Comparison of ENCODE assay signal across 22 cellular contexts in the genomic region with DNA sequence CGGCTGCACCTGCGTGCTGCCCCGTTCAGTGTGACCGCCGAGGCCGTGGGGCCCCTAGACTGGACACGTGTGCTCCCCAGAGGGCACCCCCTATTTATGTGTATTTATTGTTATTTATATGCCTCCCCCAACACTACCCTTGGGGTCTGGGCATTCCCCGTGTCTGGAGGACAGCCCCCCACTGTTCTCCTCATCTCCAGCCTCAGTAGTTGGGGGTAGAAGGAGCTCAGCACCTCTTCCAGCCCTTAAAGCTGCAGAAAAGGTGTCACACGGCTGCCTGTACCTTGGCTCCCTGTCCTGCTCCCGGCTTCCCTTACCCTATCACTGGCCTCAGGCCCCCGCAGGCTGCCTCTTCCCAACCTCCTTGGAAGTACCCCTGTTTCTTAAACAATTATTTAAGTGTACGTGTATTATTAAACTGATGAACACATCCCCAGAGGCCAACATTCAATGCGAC. TPM values are rescaled to one million over a fixed set of nuclear protein-coding genes. Genes with fewer than 3 reads are reported as not detected.
A peak's percentile ranks its signal among the peaks of the same experiment; 100 is the strongest.
DNase-seq lines count a peak whose midpoint lies in the region; FAIRE-seq and TF ChIP-seq lines count a peak whose summit lies in the region.
"Had no signal": no experiment of that assay in that cellular context is flagged by ENCODE, and none has a peak within 500 bp of the region (broad histone marks: within the 10 kb centered on the region; RNA-seq: fewer than 3 reads in every experiment).

No MANE protein-coding gene starts in this region.

- TF ChIP-seq CTCF in H1 (IDR thresholded peaks at IDR 0.05; ENCODE audit: control extremely low read depth in 1 of 3, insufficient read depth in 1 of 3, low read depth in 1 of 3, low read length in 3 of 3): no peak
- no peak for TF ChIP-seq CTCF in type B pancreatic cell (conservative IDR thresholded peaks at IDR 0.05)
- no peak for TF ChIP-seq CTCF in stomach (IDR thresholded peaks at IDR 0.05)

- no peak overlapping the region; the same call in 1 of the 2 replicates for H3K18ac ChIP-seq in H1 (ENCODE audit: extremely low read depth, low read length)

- H3K9me3 ChIP-seq in Karpas-422 (ENCODE audit: low read length) (no peaks in the 10 kb centered on the region), H1 (ENCODE audit: insufficient read depth in 2 of 2, low read depth in 1 of 2, low read length in 1 of 2) (no peaks in the 10 kb centered on the region), stomach (no peaks in the 10 kb centered on the region)
- H3K9me3 ChIP-seq: gastrocnemius medialis, vagina had no signal

- intact Hi-C loops in stomach (cut with DNase I; ENCODE audit: low total_unique reads): no loop called here

- peaks cover 52% of the 10 kb centered on the region for H3K4me1 Mint-ChIP-seq in activated naive CD4-positive, alpha-beta T cell treated with anti-CD3 and anti-CD28 coated beads, Interleukin-2, amount 10 ng/mL, durations not matched to agents 7 days and 5 days
- H3K4me1 Mint-ChIP-seq in type B pancreatic cell (ENCODE audit: unreplicated experiment): peaks cover 6% of the 10 kb centered on the region

- H3K4me3 ChIP-seq in Karpas-422 (ENCODE audit: low read length): 0 out of 2 replicates have a peak overlapping the region, but pooled peaks have one; percentile 0
- peak overlapping the region in 1 of 4 experiments; percentile 39; a peak in 2 of 8 replicates for H3K4me3 ChIP-seq in H1 (ENCODE audit: extremely low read depth in 1 of 4, insufficient read depth in 2 of 4, low read depth in 3 of 4, low read length in 4 of 4)
- no peak overlapping the region for H3K4me3 ChIP-seq in stomach
- H3K4me3 ChIP-seq: gastrocnemius medialis, vagina had no signal

- no peaks in the 10 kb centered on the region for H3K79me2 ChIP-seq in Karpas-422 (ENCODE audit: low read length)
- H3K79me2 ChIP-seq in H1 (ENCODE audit: control insufficient read depth in 1 of 2, insufficient read depth in 2 of 2, low read length in 2 of 2): no peaks in the 10 kb centered on the region

- peaks cover 47% of the 10 kb centered on the region for H4K20me1 ChIP-seq in Karpas-422 (ENCODE audit: insufficient read depth, low read depth, low read length)
- peaks cover 0 to 3% of the 10 kb centered on the region in 2 experiments for H4K20me1 ChIP-seq in H1 (replicated peaks in 1 of 2; ENCODE audit: control insufficient read depth in 1 of 2, insufficient read depth in 2 of 2, low read length in 2 of 2)

- peaks cover 1% of the 10 kb centered on the region for H3K9me3 Mint-ChIP-seq in activated naive CD4-positive, alpha-beta T cell treated with anti-CD3 and anti-CD28 coated beads, Interleukin-2, amount 10 ng/mL, durations not matched to agents 7 days and 5 days
- no peaks in the 10 kb centered on the region for H3K9me3 Mint-ChIP-seq in type B pancreatic cell

- H3K14ac ChIP-seq in H1 (ENCODE audit: insufficient read length): no peak overlapping the region

- peak overlapping the region; percentile 94; the same call in 1 of the 2 replicates for H2BK5ac ChIP-seq in H1 (ENCODE audit: low read depth, low read length)

- peak overlapping the region; percentile 95; the same call in 1 of the 2 replicates for H2BK15ac ChIP-seq in H1 (ENCODE audit: low read length)

- POLR2A ChIA-PET in H1 (lab: Charles Lee; ENCODE audit: partially characterized antibody): interaction anchor here (1.0 to 3.5 kb wide), 5 partner anchors 9 to 81 kb away, joined by 3 to 35 read pairs (median 13); a partner anchor contains a TSS

- CTCF ChIA-PET in activated naive CD4-positive, alpha-beta T cell treated with anti-CD3 and anti-CD28 coated beads, Interleukin-2, amount 10 ng/mL, durations not matched to agents 7 days and 5 days (lab: Charles Lee): no interaction called here
- CTCF ChIA-PET in H1 (lab: Charles Lee; ENCODE audit: partially characterized antibody): interaction anchor here (1.0 to 3.6 kb wide), 7 partner anchors 9 to 97 kb away, joined by 3 to 19 read pairs (median 6); no protein-coding TSS in a partner anchor

- H3K4me3 Mint-ChIP-seq in activated naive CD4-positive, alpha-beta T cell treated with anti-CD3 and anti-CD28 coated beads, Interleukin-2, amount 10 ng/mL, durations not matched to agents 7 days and 5 days: no peak overlapping the region
- no peak overlapping the region for H3K4me3 Mint-ChIP-seq in type B pancreatic cell
- H3K4me3 Mint-ChIP-seq: activated CD8-positive, alpha-beta memory T cell treated with anti-CD3 and anti-CD28 coated beads, Interleukin-2, amount 10 ng/mL, durations not matched to agents 7 days and 5 days had no signal

- peak overlapping the region; percentile 95 for H4K91ac ChIP-seq in H1 (replicated peaks; ENCODE audit: insufficient read length, low read length)

- H2BK20ac ChIP-seq in H1 (ENCODE audit: low read length): no peak overlapping the region; the same call in 1 of the 2 replicates

- H3K9ac ChIP-seq in Karpas-422 (ENCODE audit: low read length) (peak overlapping the region; percentile 37; the same call in 1 of the 2 replicates), H1 (replicated peaks in 1 of 4; ENCODE audit: extremely low read depth in 1 of 4, low read depth in 3 of 4, low read length in 3 of 4) (no peak overlapping the region)

- no peak for DNase-seq in activated naive CD4-positive, alpha-beta T cell treated with anti-CD3 and anti-CD28 coated beads, Interleukin-2, amount 10 ng/mL, durations not matched to agents 7 days and 5 days
- no peak for DNase-seq in activated naive CD4-positive, alpha-beta T cell treated with anti-CD3 and anti-CD28 coated beads, Interleukin-2, amount 50 U/mL, for 16 hours
- DNase-seq in Karpas-422: peak; percentile 57
- no peak for DNase-seq in H1 (ENCODE audit: low read depth in 1 of 2, low spot score in 2 of 2)
- no peak for DNase-seq in type B pancreatic cell (ENCODE audit: extremely low spot score, unreplicated experiment)
- DNase-seq in activated CD8-positive, alpha-beta memory T cell treated with anti-CD3 and anti-CD28 coated beads, Interleukin-2, amount 50 U/mL, for 48 hours: no peak
- DNase-seq in COR-L47 (lab: John Stamatoyannopoulos, UW): no peak
- no peak for DNase-seq in stomach
- DNase-seq: activated CD8-positive, alpha-beta memory T cell treated with anti-CD3 and anti-CD28 coated beads, Interleukin-2, amount 10 ng/mL, durations not matched to agents 7 days and 5 days; activated gamma-delta T cell; gastrocnemius medialis; kidney glomerular epithelial cell; NCI-H1436 treated with DMSO at 0.1 percent for 48 hours; NCI-H2171 treated with DMSO at 0.1 percent for 48 hours; NCI-H69; SHP77 treated with DMSO at 0.1 percent for 48 hours; stimulated activated CD4-positive, alpha-beta T cell treated with anti-CD3 and anti-CD28 coated beads, Interleukin-4, amount 100 ng/mL, for 24 hours; substantia nigra; T1000 had no signal

- H3K27me3 Mint-ChIP-seq in activated naive CD4-positive, alpha-beta T cell treated with anti-CD3 and anti-CD28 coated beads, Interleukin-2, amount 10 ng/mL, durations not matched to agents 7 days and 5 days: peaks cover 64% of the 10 kb centered on the region
- H3K27me3 Mint-ChIP-seq in type B pancreatic cell: peaks cover 21% of the 10 kb centered on the region

- H3K36me3 Mint-ChIP-seq in activated naive CD4-positive, alpha-beta T cell treated with anti-CD3 and anti-CD28 coated beads, Interleukin-2, amount 10 ng/mL, durations not matched to agents 7 days and 5 days: peaks cover 26% of the 10 kb centered on the region
- no peaks in the 10 kb centered on the region for H3K36me3 Mint-ChIP-seq in type B pancreatic cell

- H2BK120ac ChIP-seq in H1 (replicated peaks; ENCODE audit: low read depth, low read length): no peak overlapping the region

- H3K27ac ChIP-seq in Karpas-422 (ENCODE audit: low read length) (no peak overlapping the region), H1 (ENCODE audit: low read depth, low read length) (no peak overlapping the region), stomach (no peak overlapping the region)
- H3K27ac ChIP-seq: gastrocnemius medialis, vagina had no signal

- H4K8ac ChIP-seq in H1 (ENCODE audit: extremely low read depth, insufficient read depth, low read length): peak overlapping the region; percentile 93; the same call in 1 of the 2 replicates

- no peak for FAIRE-seq in H1 (lab: Jason Lieb, UNC)

- peak overlapping the region; percentile 60 for H3K27ac Mint-ChIP-seq in activated naive CD4-positive, alpha-beta T cell treated with anti-CD3 and anti-CD28 coated beads, Interleukin-2, amount 10 ng/mL, durations not matched to agents 7 days and 5 days
- peak overlapping the region; percentile 64 for H3K27ac Mint-ChIP-seq in type B pancreatic cell
- H3K27ac Mint-ChIP-seq: activated CD8-positive, alpha-beta memory T cell treated with anti-CD3 and anti-CD28 coated beads, Interleukin-2, amount 10 ng/mL, durations not matched to agents 7 days and 5 days had no signal

- no peak overlapping the region for H3K4ac ChIP-seq in H1 (replicated peaks; ENCODE audit: insufficient read length, low read depth, low read length)

- H4K5ac ChIP-seq in H1 (ENCODE audit: insufficient read length, low read depth, low read length): no peak overlapping the region

- H2AK5ac ChIP-seq in H1 (ENCODE audit: low read depth, low read length): peak overlapping the region; percentile 99; the same call in 1 of the 2 replicates

- H3K27me3 ChIP-seq in Karpas-422 (ENCODE audit: low read length) (no peaks in the 10 kb centered on the region), H1 (replicated peaks in 1 of 4; ENCODE audit: control insufficient read depth in 3 of 4, extremely low read depth in 1 of 4, insufficient read depth in 3 of 4, low read length in 3 of 4) (peaks cover 0 to 4% (median 1%) of the 10 kb centered on the region in 4 experiments; a peak in 2 of 7 replicates), stomach (peaks cover 13 to 63% (median 27%) of the 10 kb centered on the region in 3 donors)

- no peaks in the 10 kb centered on the region for H3K9me2 ChIP-seq in Karpas-422 (replicated peaks; ENCODE audit: insufficient read depth, low read length)

- H3K36me3 ChIP-seq in Karpas-422 (ENCODE audit: insufficient read depth, low read length) (no peaks in the 10 kb centered on the region; the same call in 1 of the 2 replicates), H1 (ENCODE audit: control insufficient read depth in 2 of 4, insufficient read depth in 4 of 4, low read length in 3 of 4) (peaks cover 0 to 5% (median 0%) of the 10 kb centered on the region in 4 experiments; a peak in 1 of 8 replicates), stomach (peaks cover 0 to 26% (median 21%) of the 10 kb centered on the region in 4 donors)
- H3K36me3 ChIP-seq: gastrocnemius medialis, vagina had no signal

- H3K4me1 ChIP-seq in Karpas-422 (ENCODE audit: low read length) (peaks cover 32% of the 10 kb centered on the region), H1 (replicated peaks in 1 of 4; ENCODE audit: control insufficient read depth in 3 of 4, insufficient read depth in 4 of 4, low read length in 3 of 4) (peaks cover 5 to 36% (median 24%) of the 10 kb centered on the region in 4 experiments), stomach (peaks cover 14 to 33% (median 23%) of the 10 kb centered on the region in 4 donors)
- H3K4me1 ChIP-seq: gastrocnemius medialis had no signal

- TF ChIP-seq POLR2A in H1 (IDR thresholded peaks at IDR 0.05; ENCODE audit: control extremely low read depth in 1 of 2, low read depth in 2 of 2, low read length in 2 of 2) (no peak), stomach (IDR thresholded peaks at IDR 0.05) (no peak)

- no peak overlapping the region for H2AFZ ChIP-seq in Karpas-422 (ENCODE audit: low read length)
- H2AFZ ChIP-seq in H1 (ENCODE audit: low read length): no peak overlapping the region

- H3K4me2 ChIP-seq in Karpas-422 (ENCODE audit: low read depth, low read length, poor library complexity, severe bottlenecking): peak overlapping the region; percentile 40
- no peak overlapping the region for H3K4me2 ChIP-seq in H1 (ENCODE audit: insufficient read depth in 1 of 2, low read depth in 2 of 2, low read length in 2 of 2)

- TF ChIP-seq RAD21 in H1 (IDR thresholded peaks at IDR 0.05 in 1 of 2, conservative IDR thresholded peaks at IDR 0.05 in 1 of 2; ENCODE audit: low read depth in 2 of 2, low read length in 2 of 2): no peak

- TF ChIP-seq EP300 in H1 (IDR thresholded peaks at IDR 0.05; ENCODE audit: borderline replicate concordance in 1 of 2, low read depth in 2 of 2, low read length in 2 of 2) (no peak), stomach (IDR thresholded peaks at IDR 0.05) (no peak)

- 81% methylated on average over 12 of the region's 13 CpGs; no CpG with 5 or more reads in 1 of the 2 experiments for WGBS in H1 (ENCODE audit: extremely low coverage in 1 of 2, insufficient coverage in 1 of 2, insufficient read length in 1 of 2, insufficient replicate concordance in 2 of 2, low coverage in 1 of 2, low lambda C conversion rate in 2 of 2, missing lambda C conversion rate in 1 of 2), 2 experiments
- 41 to 52% (median 47%) methylated on average over 13 of the region's 13 CpGs for WGBS in stomach, 5 donors

- H2BK12ac ChIP-seq in H1 (ENCODE audit: low read depth, low read length): 0 out of 2 replicates have a peak overlapping the region, but pooled peaks have one; percentile 63

- no peaks in the 10 kb centered on the region for H3K79me1 ChIP-seq in H1 (ENCODE audit: low read depth, low read length)

- H3K23ac ChIP-seq in H1 (ENCODE audit: insufficient read length): no peak overlapping the region

- H3K56ac ChIP-seq in H1 (replicated peaks; ENCODE audit: insufficient read length, low read depth, low read length): no peak overlapping the region

- H3K23me2 ChIP-seq in H1 (ENCODE audit: low read depth, low read length): peaks cover 3% of the 10 kb centered on the region

RNA-seq across cellular contexts. Expression of a gene that starts 1.7 kb away (rescaled TPM):
- total RNA-seq in Karpas-422 (2014; rRNA removed; shearing (Covaris generic); ENCODE audit: low replicate concordance): not detected in 2 replicates
- total RNA-seq in H1 (2021; fragmentation: NEBNext Ultra II Directional; extraction: Animal tissue kit (Norgen Biotek cat#: 25700)): 1.1 and 1.4 TPM in 2 replicates
- polyA plus RNA-seq in H1 (2011; rRNA removed) (1.9 and 3.0 TPM in 2 replicates), stomach (1 to 10 TPM in 1 of 3 donors, not detected in 2; 1.2 TPM)
- 1.4 TPM for polyA plus RNA-seq in H1 (2011; cell fraction: cytosol; rRNA removed)
- polyA plus RNA-seq in H1 (2011; cell fraction: nucleus; rRNA removed): 4.2 TPM
- 2.1 to 3.1 TPM (median 2.5 TPM) in 4 replicates for polyA plus RNA-seq in H1 (2012, experiment 1 of 2)
- polyA plus RNA-seq in H1 (2012, experiment 2 of 2): 2.6 TPM
- polyA plus RNA-seq in H1 (2013, experiment 1 of 2): 3.1 TPM
- 3.4 TPM for polyA plus RNA-seq in H1 (2013, experiment 2 of 2)
- 0.34 and 0.41 TPM in 2 replicates for polyA minus RNA-seq in H1 (2011; rRNA and poly(A)+ RNA removed)
- 1.5 TPM for polyA minus RNA-seq in H1 (2011; cell fraction: cytosol; rRNA and poly(A)+ RNA removed)
- 2.6 TPM for polyA minus RNA-seq in H1 (2011; cell fraction: nucleus; rRNA and poly(A)+ RNA removed)
- total RNA-seq in type B pancreatic cell (ENCODE audit: low replicate concordance) (0.39 TPM in 1 of 2 replicates, not detected in the other), stomach (under 1 TPM in 1 of 5 donors, not detected in 4; 0.87 TPM)
- total RNA-seq: cardiac septum, gastrocnemius medialis, MCF 10A, vagina had no signal

RNA-seq across cellular contexts. Expression of a gene that starts 10.8 kb away (rescaled TPM):
- 395 and 1,207 TPM in 2 replicates for total RNA-seq in Karpas-422 (2014; rRNA removed; shearing (Covaris generic); ENCODE audit: low replicate concordance)
- total RNA-seq in H1 (2021; fragmentation: NEBNext Ultra II Directional; extraction: Animal tissue kit (Norgen Biotek cat#: 25700)): 136 and 161 TPM in 2 replicates
- 254 and 340 TPM in 2 replicates for polyA plus RNA-seq in H1 (2011; rRNA removed)
- 233 TPM for polyA plus RNA-seq in H1 (2011; cell fraction: cytosol; rRNA removed)
- 322 TPM for polyA plus RNA-seq in H1 (2011; cell fraction: nucleus; rRNA removed)
- polyA plus RNA-seq in H1 (2012, experiment 1 of 2): 69.1 to 193 TPM (median 184 TPM) in 4 replicates
- 245 TPM for polyA plus RNA-seq in H1 (2012, experiment 2 of 2)
- polyA plus RNA-seq in H1 (2013, experiment 1 of 2): 267 TPM
- polyA plus RNA-seq in H1 (2013, experiment 2 of 2): 285 TPM
- polyA minus RNA-seq in H1 (2011; rRNA and poly(A)+ RNA removed): 41.6 and 53.9 TPM in 2 replicates
- 80.0 TPM for polyA minus RNA-seq in H1 (2011; cell fraction: cytosol; rRNA and poly(A)+ RNA removed)
- polyA minus RNA-seq in H1 (2011; cell fraction: nucleus; rRNA and poly(A)+ RNA removed): 68.6 TPM
- total RNA-seq in type B pancreatic cell (ENCODE audit: low replicate concordance): 120 and 144 TPM in 2 replicates
- total RNA-seq in stomach: 100 to 1,000 TPM in 3 of 5 donors, 10 to 100 TPM in 2; 21.0 to 480 (median 175) TPM
- polyA plus RNA-seq in stomach: 100 to 1,000 TPM in 2 of 3 donors, 10 to 100 TPM in 1; 57.1 to 165 (median 159) TPM

RNA-seq across cellular contexts. Expression of a gene that starts 22.8 kb away (rescaled TPM):
- 35.0 and 82.2 TPM in 2 replicates for total RNA-seq in Karpas-422 (2014; rRNA removed; shearing (Covaris generic); ENCODE audit: low replicate concordance)
- 77.3 and 80.6 TPM in 2 replicates for total RNA-seq in H1 (2021; fragmentation: NEBNext Ultra II Directional; extraction: Animal tissue kit (Norgen Biotek cat#: 25700))
- polyA plus RNA-seq in H1 (2011; rRNA removed) (47.2 and 72.1 TPM in 2 replicates), stomach (10 to 100 TPM; 56.8 to 73.7 (median 58.8) TPM)
- 74.6 TPM for polyA plus RNA-seq in H1 (2011; cell fraction: cytosol; rRNA removed)
- polyA plus RNA-seq in H1 (2011; cell fraction: nucleus; rRNA removed): 130 TPM
- 52.7 to 95.2 TPM (median 88.5 TPM) in 4 replicates for polyA plus RNA-seq in H1 (2012, experiment 1 of 2)
- 64.7 TPM for polyA plus RNA-seq in H1 (2012, experiment 2 of 2)
- 71.4 TPM for polyA plus RNA-seq in H1 (2013, experiment 1 of 2)
- 71.3 TPM for polyA plus RNA-seq in H1 (2013, experiment 2 of 2)
- 15.9 and 21.7 TPM in 2 replicates for polyA minus RNA-seq in H1 (2011; rRNA and poly(A)+ RNA removed)
- 39.8 TPM for polyA minus RNA-seq in H1 (2011; cell fraction: cytosol; rRNA and poly(A)+ RNA removed)
- polyA minus RNA-seq in H1 (2011; cell fraction: nucleus; rRNA and poly(A)+ RNA removed): 41.1 TPM
- total RNA-seq in type B pancreatic cell (ENCODE audit: low replicate concordance) (59.0 and 60.6 TPM in 2 replicates), stomach (100 to 1,000 TPM in 1 of 5 donors, 10 to 100 TPM in 3, 1 to 10 TPM in 1; 7.1 to 302 (median 32.6) TPM)

RNA-seq across cellular contexts. Expression of a gene that starts 46.2 kb away (rescaled TPM):
- 1.3 and 1.4 TPM in 2 replicates for total RNA-seq in Karpas-422 (2014; rRNA removed; shearing (Covaris generic); ENCODE audit: low replicate concordance)
- 8.5 and 8.7 TPM in 2 replicates for total RNA-seq in H1 (2021; fragmentation: NEBNext Ultra II Directional; extraction: Animal tissue kit (Norgen Biotek cat#: 25700))
- polyA plus RNA-seq in H1 (2011; rRNA removed): 13.3 and 15.8 TPM in 2 replicates
- 9.4 TPM for polyA plus RNA-seq in H1 (2011; cell fraction: cytosol; rRNA removed)
- polyA plus RNA-seq in H1 (2011; cell fraction: nucleus; rRNA removed): 11.3 TPM
- polyA plus RNA-seq in H1 (2012, experiment 1 of 2): 5.5 to 8.7 TPM (median 8.3 TPM) in 4 replicates
- 9.6 TPM for polyA plus RNA-seq in H1 (2012, experiment 2 of 2)
- 9.0 TPM for polyA plus RNA-seq in H1 (2013, experiment 1 of 2)
- 9.0 TPM for polyA plus RNA-seq in H1 (2013, experiment 2 of 2)
- 4.3 and 5.2 TPM in 2 replicates for polyA minus RNA-seq in H1 (2011; rRNA and poly(A)+ RNA removed)
- polyA minus RNA-seq in H1 (2011; cell fraction: cytosol; rRNA and poly(A)+ RNA removed): 7.3 TPM
- polyA minus RNA-seq in H1 (2011; cell fraction: nucleus; rRNA and poly(A)+ RNA removed): 4.7 TPM
- 0.68 and 0.79 TPM in 2 replicates for total RNA-seq in type B pancreatic cell (ENCODE audit: low replicate concordance)
- 1 to 10 TPM in 1 of 5 donors, under 1 TPM in 1, not detected in 3; 0.55 to 2.6 TPM for total RNA-seq in stomach
- 1 to 10 TPM; 1.0 to 4.2 (median 1.5) TPM for polyA plus RNA-seq in stomach
- total RNA-seq: MCF 10A, vagina had no signal
